In the genomic region with DNA sequence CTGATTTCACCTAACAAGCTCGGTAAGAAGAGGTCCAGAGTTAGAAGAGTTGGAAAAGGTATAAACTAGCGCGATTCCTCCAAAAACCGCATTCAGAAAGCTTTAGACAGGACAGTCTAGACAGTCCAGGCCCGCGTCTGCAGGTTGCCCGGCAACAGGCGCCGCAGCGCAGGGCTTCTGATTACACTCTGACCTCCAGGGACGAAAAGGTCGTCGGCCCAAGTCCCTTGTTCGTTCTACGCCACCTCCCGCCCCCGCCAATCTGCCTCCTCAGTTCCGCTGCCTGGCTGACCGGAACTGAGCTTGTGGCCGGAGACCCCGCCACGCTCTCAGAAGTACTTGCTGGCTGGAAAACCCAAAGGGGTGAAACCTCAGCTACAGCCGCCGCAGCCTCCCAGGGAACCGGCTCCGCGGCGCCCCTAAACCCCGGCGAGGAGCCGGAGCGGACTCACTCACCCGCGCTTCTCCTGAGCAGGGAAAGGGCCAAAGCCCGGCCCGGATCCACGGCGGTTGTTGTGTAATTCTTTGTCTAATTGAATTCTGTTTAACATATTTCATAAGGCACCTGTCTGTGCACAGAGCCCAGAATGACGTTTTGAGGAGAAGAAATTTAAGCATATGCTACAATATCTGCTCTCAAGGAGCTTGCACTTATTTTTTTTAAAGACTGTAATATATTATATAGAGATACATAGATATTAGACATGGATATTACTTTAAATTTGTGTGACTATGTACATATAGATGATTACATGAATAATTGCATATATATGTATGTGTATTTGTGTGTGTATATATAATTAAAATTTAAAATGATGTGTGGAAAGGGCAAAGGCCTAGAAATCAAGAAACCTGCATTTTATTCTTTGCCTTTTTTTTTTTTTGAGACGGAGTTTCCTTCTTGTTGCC, we compare ENCODE assay signal across 1 cellular context.
TF ChIP-seq lines count a peak whose summit lies in the region.

CAPS2 (minus strand) TSS at position 407 of the 909 bp plus-strand sequence. CDS start 3,826 bp downstream, outside the sequence.

TF ChIP-seq in HepG2, 621 proteins besides CTCF, POLR2A, EP300 and RAD21 (continued from another document and continues in another):
- no peak for TF ChIP-seq EED (CRISPR knock-in tag; IDR thresholded peaks at IDR 0.05)
- peak; percentile 56 for TF ChIP-seq MAX (IDR thresholded peaks at IDR 0.05)
- no peak for TF ChIP-seq SMARCE1 (IDR thresholded peaks at IDR 0.05; ENCODE audit: borderline replicate concordance)
- TF ChIP-seq U2AF1 (optimal IDR thresholded peaks at IDR 0.05; ENCODE audit: low read depth, low read length): no peak
- no peak for TF ChIP-seq NFE2L1 (CRISPR knock-in tag; IDR thresholded peaks at IDR 0.05; ENCODE audit: borderline replicate concordance)
- no peak for TF ChIP-seq ZNF737 (CRISPR knock-in tag; IDR thresholded peaks at IDR 0.05; ENCODE audit: borderline replicate concordance)
- TF ChIP-seq PHF21A (CRISPR knock-in tag; IDR thresholded peaks at IDR 0.05): no peak; the same call in none of the 2 replicates
- TF ChIP-seq NFIC (IDR thresholded peaks at IDR 0.05; ENCODE audit: low read length): no peak
- peak; percentile 42; the same call in 1 of the 2 replicates for TF ChIP-seq MYC (CRISPR knock-in tag; IDR thresholded peaks at IDR 0.05; ENCODE audit: borderline replicate concordance)
- TF ChIP-seq ZNF441 (CRISPR knock-in tag; IDR thresholded peaks at IDR 0.05; ENCODE audit: borderline replicate concordance): peak; percentile 39; the same call in 1 of the 2 replicates
- no peak for TF ChIP-seq ZNF546 (CRISPR knock-in tag; conservative IDR thresholded peaks at IDR 0.05)
- 0 out of 2 replicates have a peak, but pooled peaks have one; percentile 11 for TF ChIP-seq ZNF263 (CRISPR knock-in tag; IDR thresholded peaks at IDR 0.05)
- peak; percentile 84 for TF ChIP-seq CEBPG (CRISPR knock-in tag; IDR thresholded peaks at IDR 0.05)
- no peak for TF ChIP-seq SP5 (CRISPR knock-in tag; IDR thresholded peaks at IDR 0.05; ENCODE audit: borderline replicate concordance, low read depth)
- TF ChIP-seq HNRNPK (IDR thresholded peaks at IDR 0.05; ENCODE audit: low read depth, low read length, poor library complexity, severe bottlenecking): no peak
- no peak for TF ChIP-seq DNMT3B (CRISPR knock-in tag; conservative IDR thresholded peaks at IDR 0.05)
- no peak for TF ChIP-seq FOXK1 (CRISPR knock-in tag; IDR thresholded peaks at IDR 0.05; ENCODE audit: borderline replicate concordance, low read depth)
- peak; percentile 8; the same call in 1 of the 2 replicates for TF ChIP-seq CREB1 (IDR thresholded peaks at IDR 0.05)
- TF ChIP-seq CREB1 (CRISPR knock-in tag; IDR thresholded peaks at IDR 0.05): peak; percentile 56
- TF ChIP-seq, protein P1, sequence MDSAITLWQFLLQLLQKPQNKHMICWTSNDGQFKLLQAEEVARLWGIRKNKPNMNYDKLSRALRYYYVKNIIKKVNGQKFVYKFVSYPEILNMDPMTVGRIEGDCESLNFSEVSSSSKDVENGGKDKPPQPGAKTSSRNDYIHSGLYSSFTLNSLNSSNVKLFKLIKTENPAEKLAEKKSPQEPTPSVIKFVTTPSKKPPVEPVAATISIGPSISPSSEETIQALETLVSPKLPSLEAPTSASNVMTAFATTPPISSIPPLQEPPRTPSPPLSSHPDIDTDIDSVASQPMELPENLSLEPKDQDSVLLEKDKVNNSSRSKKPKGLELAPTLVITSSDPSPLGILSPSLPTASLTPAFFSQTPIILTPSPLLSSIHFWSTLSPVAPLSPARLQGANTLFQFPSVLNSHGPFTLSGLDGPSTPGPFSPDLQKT (CRISPR knock-in tag; IDR thresholded peaks at IDR 0.05; ENCODE audit: borderline replicate concordance): no peak
- TF ChIP-seq, protein P2, sequence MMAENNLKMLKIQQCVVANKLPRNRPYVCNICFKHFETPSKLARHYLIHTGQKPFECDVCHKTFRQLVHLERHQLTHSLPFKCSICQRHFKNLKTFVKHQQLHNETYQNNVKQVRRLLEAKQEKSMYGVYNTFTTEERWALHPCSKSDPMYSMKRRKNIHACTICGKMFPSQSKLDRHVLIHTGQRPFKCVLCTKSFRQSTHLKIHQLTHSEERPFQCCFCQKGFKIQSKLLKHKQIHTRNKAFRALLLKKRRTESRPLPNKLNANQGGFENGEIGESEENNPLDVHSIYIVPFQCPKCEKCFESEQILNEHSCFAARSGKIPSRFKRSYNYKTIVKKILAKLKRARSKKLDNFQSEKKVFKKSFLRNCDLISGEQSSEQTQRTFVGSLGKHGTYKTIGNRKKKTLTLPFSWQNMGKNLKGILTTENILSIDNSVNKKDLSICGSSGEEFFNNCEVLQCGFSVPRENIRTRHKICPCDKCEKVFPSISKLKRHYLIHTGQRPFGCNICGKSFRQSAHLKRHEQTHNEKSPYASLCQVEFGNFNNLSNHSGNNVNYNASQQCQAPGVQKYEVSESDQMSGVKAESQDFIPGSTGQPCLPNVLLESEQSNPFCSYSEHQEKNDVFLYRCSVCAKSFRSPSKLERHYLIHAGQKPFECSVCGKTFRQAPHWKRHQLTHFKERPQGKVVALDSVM (CRISPR knock-in tag; IDR thresholded peaks at IDR 0.05): peak; percentile 35; the same call in 1 of the 2 replicates
- TF ChIP-seq PRMT3 (CRISPR knock-in tag; IDR thresholded peaks at IDR 0.05; ENCODE audit: borderline replicate concordance, low read depth): no peak
- TF ChIP-seq IKZF1 (IDR thresholded peaks at IDR 0.05): no peak
- 0 out of 2 replicates have a peak, but pooled peaks have one; percentile 33 for TF ChIP-seq ZNF563 (CRISPR knock-in tag; IDR thresholded peaks at IDR 0.05)
- TF ChIP-seq ZMYM3 (CRISPR knock-in tag; IDR thresholded peaks at IDR 0.05): peak; percentile 76
- no peak for TF ChIP-seq ZKSCAN5 (CRISPR knock-in tag; IDR thresholded peaks at IDR 0.05)
- peak; percentile 60; the same call in 1 of the 2 replicates for TF ChIP-seq HOXA3 (CRISPR knock-in tag; IDR thresholded peaks at IDR 0.05)
- TF ChIP-seq YEATS4 (CRISPR knock-in tag; IDR thresholded peaks at IDR 0.05; ENCODE audit: borderline replicate concordance): peak; percentile 57
- TF ChIP-seq KDM1A (CRISPR knock-in tag; IDR thresholded peaks at IDR 0.05): no peak
- no peak for TF ChIP-seq ZSCAN25 (CRISPR knock-in tag; IDR thresholded peaks at IDR 0.05)
- no peak for TF ChIP-seq CEBPZ (IDR thresholded peaks at IDR 0.05; ENCODE audit: low read length)
- no peak for TF ChIP-seq ZNF256 (CRISPR knock-in tag; conservative IDR thresholded peaks at IDR 0.05)
- peak; percentile 64 for TF ChIP-seq POLR2G (IDR thresholded peaks at IDR 0.05; ENCODE audit: low read depth, low read length)
- TF ChIP-seq MTF2 (CRISPR knock-in tag; IDR thresholded peaks at IDR 0.05; ENCODE audit: borderline replicate concordance): no peak
- TF ChIP-seq ZNF407 (CRISPR knock-in tag; IDR thresholded peaks at IDR 0.05; ENCODE audit: not compliant biosample characterization): no peak
- TF ChIP-seq, protein P3, sequence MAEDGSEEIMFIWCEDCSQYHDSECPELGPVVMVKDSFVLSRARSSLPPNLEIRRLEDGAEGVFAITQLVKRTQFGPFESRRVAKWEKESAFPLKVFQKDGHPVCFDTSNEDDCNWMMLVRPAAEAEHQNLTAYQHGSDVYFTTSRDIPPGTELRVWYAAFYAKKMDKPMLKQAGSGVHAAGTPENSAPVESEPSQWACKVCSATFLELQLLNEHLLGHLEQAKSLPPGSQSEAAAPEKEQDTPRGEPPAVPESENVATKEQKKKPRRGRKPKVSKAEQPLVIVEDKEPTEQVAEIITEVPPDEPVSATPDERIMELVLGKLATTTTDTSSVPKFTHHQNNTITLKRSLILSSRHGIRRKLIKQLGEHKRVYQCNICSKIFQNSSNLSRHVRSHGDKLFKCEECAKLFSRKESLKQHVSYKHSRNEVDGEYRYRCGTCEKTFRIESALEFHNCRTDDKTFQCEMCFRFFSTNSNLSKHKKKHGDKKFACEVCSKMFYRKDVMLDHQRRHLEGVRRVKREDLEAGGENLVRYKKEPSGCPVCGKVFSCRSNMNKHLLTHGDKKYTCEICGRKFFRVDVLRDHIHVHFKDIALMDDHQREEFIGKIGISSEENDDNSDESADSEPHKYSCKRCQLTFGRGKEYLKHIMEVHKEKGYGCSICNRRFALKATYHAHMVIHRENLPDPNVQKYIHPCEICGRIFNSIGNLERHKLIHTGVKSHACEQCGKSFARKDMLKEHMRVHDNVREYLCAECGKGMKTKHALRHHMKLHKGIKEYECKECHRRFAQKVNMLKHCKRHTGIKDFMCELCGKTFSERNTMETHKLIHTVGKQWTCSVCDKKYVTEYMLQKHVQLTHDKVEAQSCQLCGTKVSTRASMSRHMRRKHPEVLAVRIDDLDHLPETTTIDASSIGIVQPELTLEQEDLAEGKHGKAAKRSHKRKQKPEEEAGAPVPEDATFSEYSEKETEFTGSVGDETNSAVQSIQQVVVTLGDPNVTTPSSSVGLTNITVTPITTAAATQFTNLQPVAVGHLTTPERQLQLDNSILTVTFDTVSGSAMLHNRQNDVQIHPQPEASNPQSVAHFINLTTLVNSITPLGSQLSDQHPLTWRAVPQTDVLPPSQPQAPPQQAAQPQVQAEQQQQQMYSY (CRISPR knock-in tag; IDR thresholded peaks at IDR 0.05): peak; percentile 100
- TF ChIP-seq BCL6 (CRISPR knock-in tag; IDR thresholded peaks at IDR 0.05): peak; percentile 25; the same call in 1 of the 2 replicates
- no peak for TF ChIP-seq JDP2 (CRISPR knock-in tag; IDR thresholded peaks at IDR 0.05; ENCODE audit: borderline replicate concordance)
- peak; percentile 99 for TF ChIP-seq ESRRA (CRISPR knock-in tag; IDR thresholded peaks at IDR 0.05; ENCODE audit: low read depth)
- no peak for TF ChIP-seq ZNF260 (CRISPR knock-in tag; IDR thresholded peaks at IDR 0.05; ENCODE audit: borderline replicate concordance, low read depth)
- TF ChIP-seq ZNF569 (CRISPR knock-in tag; IDR thresholded peaks at IDR 0.05; ENCODE audit: borderline replicate concordance): no peak
- no peak for TF ChIP-seq MAFF (IDR thresholded peaks at IDR 0.05; ENCODE audit: low read depth, low read length)
